ENCODE assay signal across 8 cellular contexts in the genomic region with DNA sequence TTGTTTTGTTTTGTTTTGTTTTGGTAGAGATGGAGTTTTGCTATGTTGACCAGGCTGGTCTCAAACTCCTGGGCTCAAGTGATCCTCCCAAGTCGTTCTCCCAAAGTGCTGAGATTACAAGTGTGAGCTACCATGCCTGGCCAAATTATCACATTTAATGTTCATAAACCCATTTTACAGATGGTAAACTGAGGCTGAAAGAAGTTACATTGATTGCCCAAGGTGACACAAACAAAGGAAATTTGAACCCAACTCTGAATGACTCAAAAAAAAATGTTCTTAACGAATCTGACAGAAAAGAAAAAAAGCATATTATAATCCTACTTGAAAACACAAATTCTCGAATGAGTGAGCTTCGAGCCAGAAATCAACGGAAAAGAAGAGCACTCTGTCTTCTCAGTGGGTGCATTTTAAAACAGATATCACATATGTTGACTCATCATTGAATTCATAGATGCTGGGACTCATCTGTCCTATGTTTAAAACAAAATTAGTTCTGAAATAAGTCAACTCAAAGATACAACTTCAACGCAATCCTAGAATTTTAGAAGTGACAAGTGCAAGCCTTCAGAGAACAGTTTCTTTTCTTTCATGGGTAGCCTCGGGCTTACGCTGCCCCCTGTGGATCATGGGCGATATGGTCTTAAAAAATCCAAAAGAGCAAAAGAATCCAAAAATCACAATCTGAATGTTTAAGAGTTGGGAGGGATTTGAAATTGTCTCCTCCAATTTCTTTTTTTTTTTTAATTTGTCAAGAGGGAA. TPM values are rescaled to one million over a fixed set of nuclear protein-coding genes. Genes with fewer than 3 reads are reported as not detected.
DNase-seq lines count a peak whose midpoint lies in the region; ATAC-seq and TF ChIP-seq lines count a peak whose summit lies in the region.

No MANE protein-coding gene starts in this region.

- WGBS in SK-N-SH (ENCODE audit: low lambda C conversion rate), result 24% methylated on average over 9 of the region's 9 CpGs

- H3K4me1 ChIP-seq in SK-N-SH (ENCODE audit: control insufficient read depth in 1 of 2, insufficient read depth in 2 of 2, low read depth in 1 of 2, low read length in 1 of 2), result no peaks in the 10 kb centered on the region

- H2AFZ ChIP-seq in SK-N-SH (ENCODE audit: low read depth), result no peak overlapping the region

- H3K79me2 ChIP-seq in SK-N-SH (ENCODE audit: insufficient read depth), result no peaks in the 10 kb centered on the region

- TF ChIP-seq EP300 in SK-N-SH (IDR thresholded peaks at IDR 0.05; ENCODE audit: borderline replicate concordance in 1 of 2, low read depth in 1 of 2, low read length in 1 of 2), result no peak

- no peak overlapping the region for H3K4me3 Mint-ChIP-seq in endothelial cell (ENCODE audit: unreplicated experiment)

- H3K36me3 Mint-ChIP-seq in endothelial cell (ENCODE audit: low read depth, unreplicated experiment), result peaks cover 4% of the 10 kb centered on the region

- H4K20me1 ChIP-seq in SK-N-SH (ENCODE audit: insufficient read depth), result no peaks in the 10 kb centered on the region

- H3K9me3 ChIP-seq in SK-N-SH, result no peaks in the 10 kb centered on the region

- CTCF ChIA-PET in SK-N-SH (lab: Yijun Ruan, JAX), result no interaction called here

- H3K9me2 ChIP-seq in SK-N-SH, result no peaks in the 10 kb centered on the region

- peaks cover 4% of the 10 kb centered on the region for H3K9me3 Mint-ChIP-seq in endothelial cell (ENCODE audit: unreplicated experiment)

- no peaks in the 10 kb centered on the region for H3F3A ChIP-seq in SK-N-SH (replicated peaks; ENCODE audit: insufficient read depth)

- no peak for ATAC-seq in SK-N-SH treated with all-trans-retinoic acid at 6 μM for 48 hours
- ATAC-seq in HG03280 (IDR thresholded peaks at IDR 0.05; ENCODE audit: unreplicated experiment), result peak; percentile 45

- no peaks in the 10 kb centered on the region for H3K27me3 ChIP-seq in SK-N-SH (ENCODE audit: insufficient read depth)

- no peak overlapping the region; a peak in 1 of 4 replicates for H3K4me3 ChIP-seq in SK-N-SH (ENCODE audit: low read depth in 2 of 2, low read length in 1 of 2)

- TF ChIP-seq CTCF in SK-N-SH (IDR thresholded peaks at IDR 0.05), result peak; percentile 36
- peak; percentile 72 for TF ChIP-seq CTCF in endothelial cell (IDR thresholded peaks at IDR 0.05; ENCODE audit: unreplicated experiment)

- TF ChIP-seq RAD21 in SK-N-SH (IDR thresholded peaks at IDR 0.05; ENCODE audit: low read length), result peak; percentile 58

- no peaks in the 10 kb centered on the region for H3K27me3 Mint-ChIP-seq in endothelial cell (ENCODE audit: unreplicated experiment)

- no peak overlapping the region for H3K27ac Mint-ChIP-seq in endothelial cell (ENCODE audit: unreplicated experiment)

- DNase-seq in SK-N-SH (peak; percentile 36), endothelial cell (ENCODE audit: low spot score) (peak; percentile 41), retina (peak; percentile 25), NCI-H1930 (lab: John Stamatoyannopoulos, UW) (no peak), NK-92 (lab: John Stamatoyannopoulos, UW; ENCODE audit: unreplicated experiment) (no peak)
- DNase-seq in activated CD4-positive, alpha-beta T cell treated with anti-CD3 and anti-CD28 coated beads for 48 hours, result peak; percentile 78

- POLR2A ChIA-PET in SK-N-SH (lab: Yijun Ruan, JAX), result no interaction called here

- no peak overlapping the region for H3K27ac ChIP-seq in SK-N-SH (ENCODE audit: low read depth in 2 of 2, low read length in 1 of 2)

- no peak overlapping the region for H3K4me2 ChIP-seq in SK-N-SH

- no peaks in the 10 kb centered on the region for H3K4me1 Mint-ChIP-seq in endothelial cell (ENCODE audit: unreplicated experiment)

- H3K9ac ChIP-seq in SK-N-SH, result no peak overlapping the region

- no peaks in the 10 kb centered on the region for H3K36me3 ChIP-seq in SK-N-SH (replicated peaks in 1 of 2; ENCODE audit: control insufficient read depth in 1 of 2, insufficient read depth in 2 of 2, low read length in 1 of 2)

TF ChIP-seq in SK-N-SH, 30 proteins besides CTCF, POLR2A, EP300 and RAD21 (continues in another document):
- no peak for TF ChIP-seq FOXJ3 (CRISPR knock-in tag; IDR thresholded peaks at IDR 0.05)
- TF ChIP-seq, protein P1, sequence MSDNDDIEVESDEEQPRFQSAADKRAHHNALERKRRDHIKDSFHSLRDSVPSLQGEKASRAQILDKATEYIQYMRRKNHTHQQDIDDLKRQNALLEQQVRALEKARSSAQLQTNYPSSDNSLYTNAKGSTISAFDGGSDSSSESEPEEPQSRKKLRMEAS (IDR thresholded peaks at IDR 0.05; ENCODE audit: low read depth), result no peak
- TF ChIP-seq YY1 (IDR thresholded peaks at IDR 0.05; ENCODE audit: low read depth), result no peak
- TF ChIP-seq ELF1 (IDR thresholded peaks at IDR 0.05), result no peak
- no peak for TF ChIP-seq MEF2A (IDR thresholded peaks at IDR 0.05; ENCODE audit: borderline replicate concordance, low read depth)
- TF ChIP-seq, protein P2, sequence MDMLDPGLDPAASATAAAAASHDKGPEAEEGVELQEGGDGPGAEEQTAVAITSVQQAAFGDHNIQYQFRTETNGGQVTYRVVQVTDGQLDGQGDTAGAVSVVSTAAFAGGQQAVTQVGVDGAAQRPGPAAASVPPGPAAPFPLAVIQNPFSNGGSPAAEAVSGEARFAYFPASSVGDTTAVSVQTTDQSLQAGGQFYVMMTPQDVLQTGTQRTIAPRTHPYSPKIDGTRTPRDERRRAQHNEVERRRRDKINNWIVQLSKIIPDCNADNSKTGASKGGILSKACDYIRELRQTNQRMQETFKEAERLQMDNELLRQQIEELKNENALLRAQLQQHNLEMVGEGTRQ (IDR thresholded peaks at IDR 0.05; ENCODE audit: borderline replicate concordance, low read depth, low read length), result no peak
- TF ChIP-seq EZH2phosphoT487 (IDR thresholded peaks at IDR 0.05; ENCODE audit: borderline replicate concordance, low read depth), result no peak
- TF ChIP-seq, protein P3, sequence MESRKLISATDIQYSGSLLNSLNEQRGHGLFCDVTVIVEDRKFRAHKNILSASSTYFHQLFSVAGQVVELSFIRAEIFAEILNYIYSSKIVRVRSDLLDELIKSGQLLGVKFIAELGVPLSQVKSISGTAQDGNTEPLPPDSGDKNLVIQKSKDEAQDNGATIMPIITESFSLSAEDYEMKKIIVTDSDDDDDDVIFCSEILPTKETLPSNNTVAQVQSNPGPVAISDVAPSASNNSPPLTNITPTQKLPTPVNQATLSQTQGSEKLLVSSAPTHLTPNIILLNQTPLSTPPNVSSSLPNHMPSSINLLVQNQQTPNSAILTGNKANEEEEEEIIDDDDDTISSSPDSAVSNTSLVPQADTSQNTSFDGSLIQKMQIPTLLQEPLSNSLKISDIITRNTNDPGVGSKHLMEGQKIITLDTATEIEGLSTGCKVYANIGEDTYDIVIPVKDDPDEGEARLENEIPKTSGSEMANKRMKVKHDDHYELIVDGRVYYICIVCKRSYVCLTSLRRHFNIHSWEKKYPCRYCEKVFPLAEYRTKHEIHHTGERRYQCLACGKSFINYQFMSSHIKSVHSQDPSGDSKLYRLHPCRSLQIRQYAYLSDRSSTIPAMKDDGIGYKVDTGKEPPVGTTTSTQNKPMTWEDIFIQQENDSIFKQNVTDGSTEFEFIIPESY (IDR thresholded peaks at IDR 0.05; ENCODE audit: borderline replicate concordance, low read depth), result no peak
- TF ChIP-seq TCF12 (IDR thresholded peaks at IDR 0.05), result no peak
- TF ChIP-seq RFX5 (IDR thresholded peaks at IDR 0.05; ENCODE audit: low read length), result no peak
- no peak for TF ChIP-seq TEAD4 (IDR thresholded peaks at IDR 0.05; ENCODE audit: borderline replicate concordance, insufficient read depth)

TF ChIP-seq in SK-N-SH treated with all-trans-retinoic acid at 6 μM for 48 hours, 23 proteins besides CTCF, POLR2A, EP300 and RAD21:
- TF ChIP-seq ZFP30 (CRISPR knock-in tag; IDR thresholded peaks at IDR 0.05), result no peak
- TF ChIP-seq SNAI2 (CRISPR knock-in tag; IDR thresholded peaks at IDR 0.05), result no peak
- no peak for TF ChIP-seq PPARA (CRISPR knock-in tag; IDR thresholded peaks at IDR 0.05; ENCODE audit: borderline replicate concordance)
- no peak for TF ChIP-seq CSRNP3 (CRISPR knock-in tag; IDR thresholded peaks at IDR 0.05)
- TF ChIP-seq OSR1 (CRISPR knock-in tag; IDR thresholded peaks at IDR 0.05), result no peak

RNA-seq across cellular contexts. Expression of gene TIMD4, which starts 28.4 kb away (rescaled TPM):
- polyA plus RNA-seq in SK-N-SH (2012; rRNA removed), result not detected in 2 replicates
- polyA plus RNA-seq in SK-N-SH (2012; cell fraction: cytosol; rRNA removed), result not detected in 2 replicates
- polyA plus RNA-seq in SK-N-SH (2012; cell fraction: nucleus; rRNA removed), result not detected in 2 replicates
- not detected for total RNA-seq in endothelial cell (ENCODE audit: unreplicated experiment)

Comparison
In these comparisons a context has a peak if more than half of its experiments do, and no peak if none do; other contexts are left out.
1. DNase-seq: peak in SK-N-SH (single experiment), activated CD4-positive, alpha-beta T cell treated with anti-CD3 and anti-CD28 coated beads for 48 hours (single experiment), endothelial cell (single experiment) and retina (single experiment); none in NCI-H1930 (0 of 2) and NK-92 (single experiment).